In the genomic region with DNA sequence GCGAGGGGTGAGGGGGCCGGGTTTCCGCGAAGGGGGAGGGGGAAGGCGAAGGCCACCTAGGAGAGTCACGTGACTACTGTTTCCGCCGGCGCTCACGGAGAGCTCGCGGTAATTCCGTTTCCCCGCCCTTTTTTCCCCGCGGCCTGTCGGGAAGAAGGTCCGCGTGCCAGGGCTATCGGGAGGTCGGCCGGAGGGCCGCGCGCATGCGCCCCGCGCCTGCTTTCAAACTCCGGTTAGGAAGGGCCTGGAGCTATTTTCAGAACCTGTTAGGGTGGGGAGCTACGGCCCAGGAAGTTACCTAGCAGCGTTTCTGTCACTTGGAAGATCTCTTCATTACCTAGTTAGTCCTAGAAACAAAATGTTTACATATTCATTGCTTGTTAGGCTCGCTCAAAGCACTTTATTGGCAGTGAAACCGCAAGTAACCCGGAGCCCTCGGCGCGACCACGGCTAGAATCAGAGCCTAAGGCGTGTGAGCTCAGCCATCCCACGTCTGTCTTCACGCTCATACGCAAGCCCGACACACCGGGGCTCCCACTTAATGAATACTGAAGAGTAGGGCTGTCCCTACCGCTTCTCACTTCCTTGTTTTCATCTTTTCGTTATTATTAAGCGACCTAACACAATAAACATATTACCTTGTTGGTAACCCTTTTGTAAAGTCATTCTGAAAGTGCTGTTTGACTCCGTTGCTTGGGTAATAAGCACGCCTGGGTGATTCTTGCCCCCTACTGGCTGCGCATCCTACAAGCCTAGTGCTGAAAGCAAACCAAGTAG, we compare ENCODE assay signal across 7 cellular contexts.
DNase-seq lines count a peak whose midpoint lies in the region; ATAC-seq and TF ChIP-seq lines count a peak whose summit lies in the region.

No MANE protein-coding gene starts in this region.

- peak; percentile 94 for TF ChIP-seq POLR2A in GM18505 (IDR thresholded peaks at IDR 0.05; ENCODE audit: borderline replicate concordance, extremely low read depth, insufficient read depth, insufficient read length)

- peak overlapping the region; percentile 70 for H3K4me3 ChIP-seq in retinal pigment epithelial cell (ENCODE audit: low read length)

- ATAC-seq in GM18505 (IDR thresholded peaks at IDR 0.05; ENCODE audit: unreplicated experiment) (peak; percentile 57), HG02973 (IDR thresholded peaks at IDR 0.05; ENCODE audit: unreplicated experiment) (peak; percentile 56)

- TF ChIP-seq CTCF in retinal pigment epithelial cell (conservative IDR thresholded peaks at IDR 0.05; ENCODE audit: low read depth, low read length), result peak; percentile 90

- peak; percentile 98 for DNase-seq in NCI-H1930 (lab: John Stamatoyannopoulos, UW)
- DNase-seq in T-helper 9 cell, result peak; percentile 93
- DNase-seq in astrocyte of the hippocampus (ENCODE audit: low read depth, low spot score), result peak; percentile 99
- DNase-seq in hypothalamus (lab: John Stamatoyannopoulos, UW), result peak; percentile 88 to 100 (median 96)
- peak; percentile 93 for DNase-seq in retinal pigment epithelial cell (ENCODE audit: low read depth)

Comparison
In these comparisons a context has a peak if more than half of its experiments do, and no peak if none do; other contexts are left out.
1. Peak in every context shown above with its lines: DNase-seq, ATAC-seq and H3K4me3 ChIP-seq.